Comparison of ENCODE assay signal across 9 cellular contexts in genomic region chr21:26389971-26390641, GRCh38.
DNase-seq lines count a peak whose midpoint lies in the region; ATAC-seq and TF ChIP-seq lines count a peak whose summit lies in the region.
"Had no signal": no experiment of that assay in that cellular context is flagged by ENCODE, and none has a peak within 500 bp of the region (broad histone marks: within the 10 kb centered on the region; RNA-seq: fewer than 3 reads in every experiment).

No MANE protein-coding gene starts in this region.

- CTCF ChIA-PET in BJ (lab: Yijun Ruan, JAX): interaction anchor here (2.0 kb wide), 1 partner anchor 15 kb away, joined by 5 read pairs; no protein-coding TSS in a partner anchor
- CTCF ChIA-PET in activated CD8-positive, alpha-beta memory T cell treated with anti-CD3 and anti-CD28 coated beads, Interleukin-2, amount 10 ng/mL, durations not matched to agents 7 days and 5 days (lab: Charles Lee): no interaction called here

- H3K4me3 ChIP-seq in BJ (ENCODE audit: low read depth, low read length): no peak overlapping the region

- DNase-seq in BJ (ENCODE audit: low read depth) (peak; percentile 57), RKO (ENCODE audit: low spot score) (peak; percentile 59), foreskin melanocyte (peak; percentile 88), medulla oblongata (ENCODE audit: extremely low spot score) (no peak), mesenteric fat pad (ENCODE audit: low spot score) (no peak), epidermal melanocyte (ENCODE audit: insufficient read length, low spot score) (no peak)
- DNase-seq in activated CD8-positive, alpha-beta memory T cell treated with anti-CD3 and anti-CD28 coated beads, Interleukin-2, amount 10 ng/mL, durations not matched to agents 7 days and 5 days: no peak
- DNase-seq: CD4-positive, CD25-positive, alpha-beta regulatory T cell had no signal

- no peaks in the 10 kb centered on the region for H3K27me3 Mint-ChIP-seq in activated CD8-positive, alpha-beta memory T cell treated with anti-CD3 and anti-CD28 coated beads, Interleukin-2, amount 10 ng/mL, durations not matched to agents 7 days and 5 days
- H3K27me3 Mint-ChIP-seq: CD4-positive, CD25-positive, alpha-beta regulatory T cell had no signal

- TF ChIP-seq CTCF in BJ (IDR thresholded peaks at IDR 0.05; ENCODE audit: insufficient read depth, low read depth, low read length): no peak

- peak; percentile 59 for ATAC-seq in HG03095 (IDR thresholded peaks at IDR 0.05; ENCODE audit: unreplicated experiment)
- no peak for ATAC-seq in activated CD8-positive, alpha-beta memory T cell treated with anti-CD3 and anti-CD28 coated beads, Interleukin-2, amount 10 ng/mL, durations not matched to agents 7 days and 5 days

- H3K4me1 Mint-ChIP-seq in activated CD8-positive, alpha-beta memory T cell treated with anti-CD3 and anti-CD28 coated beads, Interleukin-2, amount 10 ng/mL, durations not matched to agents 7 days and 5 days: no peaks in the 10 kb centered on the region
- H3K4me1 Mint-ChIP-seq: CD4-positive, CD25-positive, alpha-beta regulatory T cell had no signal

- H3K36me3 Mint-ChIP-seq in activated CD8-positive, alpha-beta memory T cell treated with anti-CD3 and anti-CD28 coated beads, Interleukin-2, amount 10 ng/mL, durations not matched to agents 7 days and 5 days: no peaks in the 10 kb centered on the region
- H3K36me3 Mint-ChIP-seq: CD4-positive, CD25-positive, alpha-beta regulatory T cell had no signal

- H3K27ac Mint-ChIP-seq in activated CD8-positive, alpha-beta memory T cell treated with anti-CD3 and anti-CD28 coated beads, Interleukin-2, amount 10 ng/mL, durations not matched to agents 7 days and 5 days: no peak overlapping the region
- H3K27ac Mint-ChIP-seq: CD4-positive, CD25-positive, alpha-beta regulatory T cell had no signal

- no peaks in the 10 kb centered on the region for H3K36me3 ChIP-seq in BJ (ENCODE audit: control insufficient read depth, insufficient read depth, low read length)

- no peaks in the 10 kb centered on the region for H3K9me3 Mint-ChIP-seq in activated CD8-positive, alpha-beta memory T cell treated with anti-CD3 and anti-CD28 coated beads, Interleukin-2, amount 10 ng/mL, durations not matched to agents 7 days and 5 days (ENCODE audit: low read depth)

- H3K4me3 Mint-ChIP-seq in activated CD8-positive, alpha-beta memory T cell treated with anti-CD3 and anti-CD28 coated beads, Interleukin-2, amount 10 ng/mL, durations not matched to agents 7 days and 5 days: no peak overlapping the region
- H3K4me3 Mint-ChIP-seq: CD4-positive, CD25-positive, alpha-beta regulatory T cell had no signal

- no peaks in the 10 kb centered on the region for H3K27me3 ChIP-seq in BJ (ENCODE audit: control insufficient read depth, insufficient read depth, low read length)

- POLR2A ChIA-PET in BJ (lab: Charles Lee): no interaction called here

Comparison
In these comparisons a context has a peak if more than half of its experiments do, and no peak if none do; other contexts are left out.
1. DNase-seq: peak in BJ (single experiment), RKO (single experiment) and foreskin melanocyte (single experiment); none in medulla oblongata (single experiment), mesenteric fat pad (single experiment), epidermal melanocyte (single experiment) and activated CD8-positive, alpha-beta memory T cell treated with anti-CD3 and anti-CD28 coated beads, Interleukin-2, amount 10 ng/mL, durations not matched to agents 7 days and 5 days (single experiment).